In the genomic region with DNA sequence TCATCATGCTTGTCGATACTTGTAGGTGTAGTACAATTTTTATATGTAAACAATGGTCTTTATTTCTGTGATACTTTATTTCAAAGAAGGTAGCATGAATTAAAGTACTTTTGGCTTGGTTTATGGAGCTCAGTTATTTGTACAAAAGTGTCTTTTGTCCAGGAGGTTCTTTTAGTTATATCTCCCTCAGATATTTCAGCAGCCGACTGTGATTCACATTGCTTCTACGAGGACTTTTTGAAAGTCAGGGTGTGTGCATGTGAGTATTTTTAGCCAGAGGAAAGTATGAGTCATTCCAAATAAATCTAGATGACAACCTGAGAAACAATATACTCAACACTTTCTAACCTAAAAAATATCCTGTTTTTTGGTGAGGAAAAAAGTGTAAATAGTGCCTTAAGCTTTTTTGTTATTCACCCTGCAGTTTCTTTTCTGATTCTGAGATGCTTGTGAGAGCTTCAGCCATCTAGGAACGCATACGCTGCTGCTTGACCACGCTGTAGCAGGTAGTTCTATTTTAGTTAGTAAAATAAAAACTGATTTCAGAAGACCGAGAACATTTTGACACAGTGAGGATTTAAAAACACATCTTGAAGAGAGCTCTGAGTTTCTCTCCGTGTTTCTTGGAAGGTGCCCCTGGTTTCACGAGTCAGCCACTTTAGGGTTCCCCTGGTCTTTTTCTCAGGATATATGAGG, we compare ENCODE assay signal across 8 cellular contexts. TPM values are rescaled to one million over a fixed set of nuclear protein-coding genes. Genes with fewer than 3 reads are reported as not detected.
DNase-seq lines count a peak whose midpoint lies in the region; ATAC-seq and TF ChIP-seq lines count a peak whose summit lies in the region.

No MANE protein-coding gene starts in this region.

- peak overlapping the region; percentile 54 for H3K4me2 ChIP-seq in OCI-LY3 (ENCODE audit: low read length)

- H2AFZ ChIP-seq in OCI-LY3 (ENCODE audit: low read depth, low read length), result no peak overlapping the region

- H3K79me2 ChIP-seq in OCI-LY3 (ENCODE audit: low read length), result peaks cover 71% of the 10 kb centered on the region

- H3K27ac ChIP-seq in OCI-LY3 (ENCODE audit: low read length) (peak overlapping the region; percentile 36), left lung (peak overlapping the region; percentile 90 to 94), tibial artery (peak overlapping the region; percentile 87 to 91)

- DNase-seq in activated T-cell treated with anti-CD3 and anti-CD28 coated beads for 24 hours (ENCODE audit: low read depth) (peak; percentile 30), cardiac fibroblast (ENCODE audit: low read depth in 2 of 2) (peak; percentile 90 to 94), left lung (no peak), tibial artery (no peak), BE2C (no peak)
- no peak for DNase-seq in activated T-cell treated with anti-CD3 and anti-CD28 coated beads, Interleukin-2, amount 50 U/mL, for 48 hours

- H3K4me3 ChIP-seq in OCI-LY3 (ENCODE audit: low read length), result 0 out of 2 replicates have a peak overlapping the region, but pooled peaks have one; percentile 18
- peak overlapping the region in 1 of 2 donors; percentile 4 for H3K4me3 ChIP-seq in cardiac fibroblast (replicated peaks in 1 of 2; ENCODE audit: low read depth in 2 of 2, low read length in 2 of 2)
- no peak overlapping the region for H3K4me3 ChIP-seq in left lung
- peak overlapping the region; percentile 23 to 34 for H3K4me3 ChIP-seq in tibial artery
- no peak overlapping the region for H3K4me3 ChIP-seq in BE2C (ENCODE audit: low read depth, low read length)

- ATAC-seq in HG02763 (IDR thresholded peaks at IDR 0.05; ENCODE audit: unreplicated experiment) (peak; percentile 57), left lung (peak; percentile 86)

- intact Hi-C loops in left lung (cut with DNase I) (no loop called here), tibial artery (cut with DNase I; ENCODE audit: low total_unique reads) (loop anchor here (10.0 kb wide), 1 partner anchor 47 kb away; no protein-coding TSS in a partner anchor)

- peaks cover 4% of the 10 kb centered on the region for H3K36me3 ChIP-seq in OCI-LY3 (replicated peaks; ENCODE audit: low read depth, low read length)
- peaks cover 0 to 8% of the 10 kb centered on the region in 2 donors for H3K36me3 ChIP-seq in left lung
- peaks cover 0 to 6% (median 0%) of the 10 kb centered on the region in 3 donors for H3K36me3 ChIP-seq in tibial artery
- peaks cover 12% of the 10 kb centered on the region for H3K36me3 ChIP-seq in BE2C

- no peak overlapping the region for H3K9ac ChIP-seq in OCI-LY3 (ENCODE audit: low read length)

- H3K27me3 ChIP-seq in OCI-LY3 (ENCODE audit: low read depth, low read length) (no peaks in the 10 kb centered on the region), left lung (no peaks in the 10 kb centered on the region), tibial artery (no peaks in the 10 kb centered on the region), BE2C (0 out of 2 replicates have a peak, but pooled peaks cover 2% of the 10 kb centered on the region)

- TF ChIP-seq CTCF in OCI-LY3 (IDR thresholded peaks at IDR 0.05; ENCODE audit: low read depth, low read length) (no peak), cardiac fibroblast (IDR thresholded peaks at IDR 0.05; ENCODE audit: low read depth, low read length) (no peak), left lung (IDR thresholded peaks at IDR 0.05) (no peak), tibial artery (IDR thresholded peaks at IDR 0.05) (no peak), BE2C (IDR thresholded peaks at IDR 0.05; ENCODE audit: low read depth, low read length) (no peak)

- no peaks in the 10 kb centered on the region for H3K9me3 ChIP-seq in OCI-LY3 (ENCODE audit: insufficient read depth, low read length)
- H3K9me3 ChIP-seq in left lung, result no peaks in the 10 kb centered on the region
- H3K9me3 ChIP-seq in tibial artery, result no peaks in the 10 kb centered on the region
- no peaks in the 10 kb centered on the region for H3K9me3 ChIP-seq in BE2C

- H3K4me1 ChIP-seq in OCI-LY3 (ENCODE audit: low read length) (peaks cover 13% of the 10 kb centered on the region), left lung (peaks cover 12 to 50% of the 10 kb centered on the region in 2 donors), tibial artery (peaks cover 20 to 95% (median 63%) of the 10 kb centered on the region in 4 donors), BE2C (no peaks in the 10 kb centered on the region; the same call in 1 of the 2 replicates)

- peaks cover 24% of the 10 kb centered on the region for H4K20me1 ChIP-seq in OCI-LY3 (ENCODE audit: insufficient read depth, low read length)

RNA-seq across cellular contexts. Expression of a gene that starts 0.5 kb away (rescaled TPM):
- total RNA-seq in left lung, result 100 to 1,000 TPM; 101 to 109 TPM
- polyA plus RNA-seq in BE2C (2012; ENCODE audit: insufficient read depth, insufficient read length, low read depth), result 196 TPM

RNA-seq across cellular contexts. Expression of a gene that starts 44.6 kb away (rescaled TPM):
- 10 to 100 TPM; 30.1 to 31.6 TPM for total RNA-seq in left lung
- 190 TPM for polyA plus RNA-seq in BE2C (2012; ENCODE audit: insufficient read depth, insufficient read length, low read depth)

Comparison
In these comparisons a context has a peak if more than half of its experiments do, and no peak if none do; other contexts are left out.
1. DNase-seq: peak in activated T-cell treated with anti-CD3 and anti-CD28 coated beads for 24 hours (single experiment) and cardiac fibroblast (2 of 2); none in activated T-cell treated with anti-CD3 and anti-CD28 coated beads, Interleukin-2, amount 50 U/mL, for 48 hours (0 of 2), left lung (0 of 2), tibial artery (0 of 2) and BE2C (single experiment).
2. H3K27ac ChIP-seq: peak in every context shown above with its lines; median percentile 92 in left lung; 89 in tibial artery; 36 in OCI-LY3.
3. H3K4me3 ChIP-seq: peak in OCI-LY3 (single experiment) and tibial artery (2 of 2); none in left lung (0 of 2) and BE2C (single experiment).